Comparison of ENCODE assay signal across 14 cellular contexts in the genomic region with DNA sequence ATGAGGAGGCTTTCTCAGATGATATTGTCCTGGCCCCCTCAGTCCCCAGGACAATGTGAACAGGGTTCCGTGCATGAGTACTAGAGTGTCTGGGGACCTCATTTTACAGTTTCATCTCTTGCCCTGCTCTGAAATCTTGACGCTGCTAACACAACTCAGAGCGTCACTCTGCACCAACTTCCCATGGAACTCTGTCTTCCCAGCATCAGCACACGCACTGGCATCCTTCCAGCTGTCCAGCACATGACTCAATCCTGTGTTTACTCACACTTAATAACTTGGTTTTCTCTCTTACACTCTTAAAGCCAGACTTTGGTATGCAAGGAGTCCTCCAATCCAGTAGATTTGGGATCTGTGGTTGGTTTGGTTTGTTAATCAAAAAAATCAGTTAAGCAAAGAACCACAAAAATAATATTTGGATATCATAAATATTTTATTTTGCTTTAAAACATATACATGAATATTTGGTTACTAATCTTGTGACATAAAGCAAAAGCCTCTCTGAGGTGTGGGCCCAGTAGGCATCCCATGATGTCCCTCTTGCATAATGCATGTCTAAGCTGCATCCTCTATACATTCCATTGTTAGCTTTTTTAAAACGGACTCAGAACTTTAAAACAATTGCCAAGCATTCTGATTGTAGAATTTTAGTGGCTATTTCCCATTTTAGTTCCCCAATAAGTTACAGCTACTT.
DNase-seq lines count a peak whose midpoint lies in the region; ATAC-seq and TF ChIP-seq lines count a peak whose summit lies in the region.
"Had no signal": no experiment of that assay in that cellular context is flagged by ENCODE, and none has a peak within 500 bp of the region (broad histone marks: within the 10 kb centered on the region; RNA-seq: fewer than 3 reads in every experiment).

No MANE protein-coding gene starts in this region.

- intact Hi-C loops in transverse colon (cut with DNase I; ENCODE audit: low total_unique reads): loop anchor here (2.0 kb wide), 1 partner anchor 21 kb away; no protein-coding TSS in a partner anchor

- no peak for TF ChIP-seq EP300 in transverse colon (IDR thresholded peaks at IDR 0.05; ENCODE audit: low read depth)

- no peak overlapping the region for H3K4me3 ChIP-seq in GM23248
- H3K4me3 ChIP-seq in astrocyte of the spinal cord (ENCODE audit: low read depth, low read length): no peak overlapping the region
- no peak overlapping the region for H3K4me3 ChIP-seq in transverse colon
- H3K4me3 ChIP-seq: PC-9 had no signal

- H3K36me3 ChIP-seq in GM23248 (ENCODE audit: low read depth) (no peaks in the 10 kb centered on the region), transverse colon (no peaks in the 10 kb centered on the region)

- H3K4me1 Mint-ChIP-seq in osteocyte (ENCODE audit: unreplicated experiment): peaks cover 12% of the 10 kb centered on the region
- H3K4me1 Mint-ChIP-seq: activated B cell treated with CpG ODN at 0.5 μM for 24 hours had no signal

- H3K27me3 ChIP-seq in GM23248 (replicated peaks; ENCODE audit: insufficient read depth) (no peaks in the 10 kb centered on the region), transverse colon (no peaks in the 10 kb centered on the region)

- DNase-seq in GM23248 (peak; percentile 92), astrocyte of the spinal cord (ENCODE audit: low read depth, low spot score) (peak; percentile 20), iris pigment epithelial cell (ENCODE audit: low read depth) (peak; percentile 69), smooth muscle cell of the brain vasculature (ENCODE audit: low read depth, low spot score) (peak; percentile 83), transverse colon (no peak), omental fat pad (ENCODE audit: low spot score) (no peak), RPMI8226 (no peak), osteocyte (ENCODE audit: extremely low spot score, unreplicated experiment) (no peak)
- DNase-seq: activated B cell treated with CpG ODN at 0.5 μM for 24 hours; effector CD8-positive, alpha-beta T cell; H9; NCI-H187 had no signal

- H3K36me3 Mint-ChIP-seq in osteocyte (ENCODE audit: unreplicated experiment): no peaks in the 10 kb centered on the region

- no peak overlapping the region for H2AFZ ChIP-seq in GM23248
- H2AFZ ChIP-seq: PC-9 had no signal

- H3K27me3 Mint-ChIP-seq in osteocyte (ENCODE audit: unreplicated experiment): peaks cover 33% of the 10 kb centered on the region
- H3K27me3 Mint-ChIP-seq: activated B cell treated with CpG ODN at 0.5 μM for 24 hours had no signal

- no peak for ATAC-seq in omental fat pad (ENCODE audit: low FRiP score)

- no peak for TF ChIP-seq POLR2A in transverse colon (IDR thresholded peaks at IDR 0.05)

- H3K9me3 ChIP-seq in GM23248 (ENCODE audit: low read depth): no peaks in the 10 kb centered on the region
- H3K9me3 ChIP-seq in transverse colon: no peaks in the 10 kb centered on the region

- in situ Hi-C loops in GM23248 (cut with MboI): no loop called here
- in situ Hi-C loops in astrocyte of the spinal cord (cut with HindIII; ENCODE audit: low sequenced_read_pairs): no loop called here
- in situ Hi-C loops in transverse colon (cut with MboI; ENCODE audit: low pct_ligation_motif_present in 1 of 4, low pct_unique_long_range_greater_than_20kb in 1 of 4, low sequenced_read_pairs in 3 of 4): no loop called here

- H3K4me2 ChIP-seq in GM23248 (ENCODE audit: unreplicated experiment): peak overlapping the region; percentile 9
- H3K4me2 ChIP-seq: PC-9 had no signal

- H3K27ac Mint-ChIP-seq in osteocyte (ENCODE audit: unreplicated experiment): no peak overlapping the region
- H3K27ac Mint-ChIP-seq: activated B cell treated with CpG ODN at 0.5 μM for 24 hours, H9 had no signal

- peaks cover 19% of the 10 kb centered on the region for H3F3A ChIP-seq in GM23248 (ENCODE audit: insufficient read depth)

- H3K79me2 ChIP-seq in GM23248 (ENCODE audit: insufficient read depth): no peaks in the 10 kb centered on the region

- no peaks in the 10 kb centered on the region for H3K9me3 Mint-ChIP-seq in osteocyte (ENCODE audit: unreplicated experiment)

- H3K4me3 Mint-ChIP-seq in osteocyte (ENCODE audit: unreplicated experiment): no peak overlapping the region
- H3K4me3 Mint-ChIP-seq: activated B cell treated with CpG ODN at 0.5 μM for 24 hours, H9 had no signal

- H3K9ac ChIP-seq in GM23248: no peak overlapping the region

- no peaks in the 10 kb centered on the region for H4K20me1 ChIP-seq in GM23248 (ENCODE audit: insufficient read depth)

- no peaks in the 10 kb centered on the region for H3K9me2 ChIP-seq in GM23248 (ENCODE audit: insufficient read depth)

- H3K27ac ChIP-seq in GM23248 (peak overlapping the region; percentile 19; the same call in 1 of the 2 replicates), transverse colon (no peak overlapping the region)
- H3K27ac ChIP-seq: HL-60, PC-9 had no signal

- peaks cover 11% of the 10 kb centered on the region for H3K4me1 ChIP-seq in GM23248 (ENCODE audit: insufficient read depth)
- H3K4me1 ChIP-seq in transverse colon: peaks cover 0 to 10% (median 1%) of the 10 kb centered on the region in 4 donors

- TF ChIP-seq CTCF in astrocyte of the spinal cord (IDR thresholded peaks at IDR 0.05; ENCODE audit: low read depth, low read length) (no peak), transverse colon (IDR thresholded peaks at IDR 0.05) (no peak), omental fat pad (IDR thresholded peaks at IDR 0.05) (no peak), osteocyte (IDR thresholded peaks at IDR 0.05) (no peak)

- WGBS in GM23248 (ENCODE audit: low coverage in 1 of 2, low lambda C conversion rate in 2 of 2, missing lambda C conversion rate in 2 of 2), 2 experiments: 3 to 8% methylated on average over 5 of the region's 5 CpGs
- 22 to 38% methylated on average over 2 to 5 of the region's 5 CpGs for WGBS in transverse colon (ENCODE audit: low coverage in 1 of 2), 2 donors

Comparison
In these comparisons a context has a peak if more than half of its experiments do, and no peak if none do; other contexts are left out.
1. DNase-seq: peak in GM23248 (single experiment), astrocyte of the spinal cord (single experiment), iris pigment epithelial cell (single experiment) and smooth muscle cell of the brain vasculature (single experiment); none in transverse colon (single experiment), omental fat pad (single experiment), RPMI8226 (single experiment) and osteocyte (single experiment).